9 cellular contexts compared by ENCODE assay signal in genomic region chr9:101486693-101487442, GRCh38. TPM values are rescaled to one million over a fixed set of nuclear protein-coding genes. Genes with fewer than 3 reads are reported as not detected.
DNase-seq lines count a peak whose midpoint lies in the region; ATAC-seq and TF ChIP-seq lines count a peak whose summit lies in the region.
"Had no signal": no experiment of that assay in that cellular context is flagged by ENCODE, and none has a peak within 500 bp of the region (broad histone marks: within the 10 kb centered on the region; RNA-seq: fewer than 3 reads in every experiment).

No MANE protein-coding gene starts in this region.

- peak overlapping the region in 1 of 2 donors; percentile 80 for H3K27ac Mint-ChIP-seq in stimulated activated naive CD8-positive, alpha-beta T cell treated with anti-CD3 and anti-CD28 coated beads, Interleukin-15, amount 100 ng/mL, for 72 hours
- H3K27ac Mint-ChIP-seq: activated naive CD4-positive, alpha-beta T cell treated with anti-CD3 and anti-CD28 coated beads, Interleukin-2, amount 50 U/mL, for 24 hours had no signal

- no peaks in the 10 kb centered on the region for H3K9me3 Mint-ChIP-seq in stimulated activated naive CD8-positive, alpha-beta T cell treated with anti-CD3 and anti-CD28 coated beads, Interleukin-15, amount 100 ng/mL, for 72 hours
- H3K9me3 Mint-ChIP-seq: activated naive CD4-positive, alpha-beta T cell treated with anti-CD3 and anti-CD28 coated beads, Interleukin-2, amount 50 U/mL, for 24 hours had no signal

- peaks cover 18% of the 10 kb centered on the region for H3K4me1 Mint-ChIP-seq in stimulated activated naive CD8-positive, alpha-beta T cell treated with anti-CD3 and anti-CD28 coated beads, Interleukin-15, amount 100 ng/mL, for 72 hours

- CTCF ChIA-PET in HEK293T (lab: Yijun Ruan, JAX) = interaction anchor here (0.5 to 1.7 kb wide), 9 partner anchors 9 to 120 kb away, joined by 3 to 11 read pairs (median 3); no protein-coding TSS in a partner anchor

- peak overlapping the region; percentile 73 to 79 for H3K4me3 Mint-ChIP-seq in stimulated activated naive CD8-positive, alpha-beta T cell treated with anti-CD3 and anti-CD28 coated beads, Interleukin-15, amount 100 ng/mL, for 72 hours
- H3K4me3 Mint-ChIP-seq: activated naive CD4-positive, alpha-beta T cell treated with anti-CD3 and anti-CD28 coated beads, Interleukin-2, amount 50 U/mL, for 24 hours had no signal

- POLR2A ChIA-PET in HEK293T (lab: Yijun Ruan, JAX) = interaction anchor here (0.8 to 2.7 kb wide), 10 partner anchors 10 to 47 kb away, joined by 3 to 11 read pairs (median 4); partner anchors contain the start of gene RNF20

- peaks cover 64% of the 10 kb centered on the region for H3K27me3 Mint-ChIP-seq in stimulated activated naive CD8-positive, alpha-beta T cell treated with anti-CD3 and anti-CD28 coated beads, Interleukin-15, amount 100 ng/mL, for 72 hours

- ATAC-seq in left lobe of liver = peak; percentile 91
- ATAC-seq in stimulated activated naive CD8-positive, alpha-beta T cell treated with anti-CD3 and anti-CD28 coated beads, Interleukin-15, amount 100 ng/mL, for 72 hours = peak; percentile 71
- no peak for ATAC-seq in HG03460 (IDR thresholded peaks at IDR 0.05; ENCODE audit: unreplicated experiment)
- ATAC-seq in GM21529 (IDR thresholded peaks at IDR 0.05; ENCODE audit: unreplicated experiment) = no peak

- DNase-seq in ACHN = peak; percentile 75
- peak; percentile 54 for DNase-seq in HEK293T (ENCODE audit: extremely low spot score)
- DNase-seq in RKO (ENCODE audit: low spot score) = peak; percentile 90
- peak; percentile 83 for DNase-seq in ecto neural progenitor cell (ENCODE audit: low spot score)
- peak; percentile 75 for DNase-seq in left lobe of liver (ENCODE audit: low spot score)
- peak; percentile 10 to 18 for DNase-seq in stimulated activated naive CD8-positive, alpha-beta T cell treated with anti-CD3 and anti-CD28 coated beads, Interleukin-15, amount 100 ng/mL, for 72 hours

- in situ Hi-C loops in ACHN (cut with HindIII; ENCODE audit: low pct_ligation_motif_present, low pct_unique_long_range_greater_than_20kb, low sequenced_read_pairs) = no loop called here

TF ChIP-seq in HEK293T, 16 proteins besides CTCF, POLR2A, EP300 and RAD21:
- TF ChIP-seq PKNOX1 (IDR thresholded peaks at IDR 0.05) (no peak), L3MBTL2 (conservative IDR thresholded peaks at IDR 0.05) (peak; percentile 89), SUZ12 (IDR thresholded peaks at IDR 0.05) (no peak), FOXK2 (IDR thresholded peaks at IDR 0.05) (no peak), ELF4 (IDR thresholded peaks at IDR 0.05) (no peak), ZNF384 (IDR thresholded peaks at IDR 0.05) (no peak), ARNT (IDR thresholded peaks at IDR 0.05) (no peak), CTBP1 (IDR thresholded peaks at IDR 0.05; ENCODE audit: borderline replicate concordance) (no peak), HDGF (IDR thresholded peaks at IDR 0.05; ENCODE audit: borderline replicate concordance) (0 out of 2 replicates have a peak, but pooled peaks have one; percentile 58), FOXM1 (IDR thresholded peaks at IDR 0.05; ENCODE audit: borderline replicate concordance) (no peak)

RNA-seq across cellular contexts. Expression of gene RNF20, which starts 46.8 kb away (rescaled TPM):
- 17.4 TPM for total RNA-seq in left lobe of liver

RNA-seq across cellular contexts. Expression of gene ALDOB, which starts 51.3 kb away (rescaled TPM):
- total RNA-seq in left lobe of liver = 4,002 TPM

Comparison
In these comparisons a context has a peak if more than half of its experiments do, and no peak if none do; other contexts are left out.
1. DNase-seq: peak in every context shown above with its lines; median percentile 90 in RKO; 83 in ecto neural progenitor cell; 75 in ACHN; 75 in left lobe of liver; 54 in HEK293T; 14 in stimulated activated naive CD8-positive, alpha-beta T cell treated with anti-CD3 and anti-CD28 coated beads, Interleukin-15, amount 100 ng/mL, for 72 hours.
2. ATAC-seq: peak in left lobe of liver (single experiment) and stimulated activated naive CD8-positive, alpha-beta T cell treated with anti-CD3 and anti-CD28 coated beads, Interleukin-15, amount 100 ng/mL, for 72 hours (single experiment); none in HG03460 (single experiment) and GM21529 (single experiment).